In the genomic region with DNA sequence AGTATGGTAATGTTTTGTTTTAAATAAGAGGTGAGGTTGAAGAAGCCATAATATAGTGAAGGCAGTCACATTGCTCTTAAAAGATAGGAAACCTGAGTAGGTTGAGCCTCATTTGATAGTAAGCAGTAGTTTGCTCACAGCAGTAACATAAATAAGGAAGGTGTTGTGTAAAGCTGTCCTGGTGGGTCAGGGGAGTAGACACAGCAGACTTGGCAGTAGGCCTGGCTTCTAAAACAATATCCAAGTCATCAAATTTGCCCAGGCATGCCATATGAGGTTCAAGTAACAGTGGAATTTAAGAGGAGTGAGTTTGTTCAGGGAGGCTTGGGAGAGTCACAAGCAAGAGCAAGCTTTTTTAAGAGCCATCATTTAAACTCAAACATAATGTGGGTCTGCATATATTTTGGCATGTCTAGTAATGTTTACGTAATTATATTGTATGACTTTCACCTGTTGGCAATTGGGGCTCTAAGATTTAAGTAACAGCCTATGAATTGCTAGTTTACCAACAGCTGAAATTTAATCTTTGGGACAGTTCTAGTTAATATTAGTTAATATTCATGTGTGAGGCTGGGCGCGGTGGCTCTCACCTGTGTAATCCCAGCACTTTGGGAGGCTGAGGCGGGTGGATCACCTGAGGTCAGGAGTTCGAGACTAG, we compare ENCODE assay signal across 8 cellular contexts.
A peak's percentile ranks its signal among the peaks of the same experiment; 100 is the strongest.
DNase-seq lines count a peak whose midpoint lies in the region; ATAC-seq and TF ChIP-seq lines count a peak whose summit lies in the region.

No MANE protein-coding gene starts in this region.

- H3K27me3 ChIP-seq in brain microvascular endothelial cell (replicated peaks) (no peaks in the 10 kb centered on the region), neutrophil (no peaks in the 10 kb centered on the region)

- no peaks in the 10 kb centered on the region for H3K36me3 ChIP-seq in brain microvascular endothelial cell (replicated peaks)
- H3K36me3 ChIP-seq in neutrophil: no peaks in the 10 kb centered on the region

- in situ Hi-C loops in brain microvascular endothelial cell (cut with HindIII; ENCODE audit: low pct_ligation_motif_present, low sequenced_read_pairs): no loop called here

- ATAC-seq in HG03469 (IDR thresholded peaks at IDR 0.05; ENCODE audit: unreplicated experiment): no peak

- H3K27ac ChIP-seq in brain microvascular endothelial cell (no peak overlapping the region), neutrophil (peak overlapping the region; percentile 54), caudate nucleus (ENCODE audit: low read depth, low read length) (no peak overlapping the region), coronary artery (peak overlapping the region in 1 of 2 donors; percentile 7)

- H3K4me3 ChIP-seq in brain microvascular endothelial cell (ENCODE audit: low read depth, low read length) (no peak overlapping the region), neutrophil (ENCODE audit: low read depth in 1 of 2, low read length in 1 of 2) (no peak overlapping the region), coronary artery (no peak overlapping the region)

- no peak for TF ChIP-seq CTCF in brain microvascular endothelial cell (IDR thresholded peaks at IDR 0.05; ENCODE audit: low read depth, low read length, missing control alignments)
- no peak for TF ChIP-seq CTCF in neutrophil (IDR thresholded peaks at IDR 0.05)
- TF ChIP-seq CTCF in coronary artery (IDR thresholded peaks at IDR 0.05): no peak

- H3K4me1 ChIP-seq in neutrophil (ENCODE audit: control insufficient read depth in 1 of 2, insufficient read depth in 1 of 2, low read depth in 1 of 2, low read length in 1 of 2): peaks cover 32 to 54% of the 10 kb centered on the region in 2 experiments

- peak; percentile 38 for DNase-seq in ELR (ENCODE audit: low read depth)
- DNase-seq in NCI-H146 treated with DMSO at 0.1 percent for 48 hours (lab: John Stamatoyannopoulos, UW; ENCODE audit: unreplicated experiment): peak; percentile 55
- DNase-seq in brain microvascular endothelial cell: peak; percentile 28
- no peak for DNase-seq in caudate nucleus (lab: John Stamatoyannopoulos, UW)
- no peak for DNase-seq in activated gamma-delta T cell (lab: John Stamatoyannopoulos, UW)
- DNase-seq in coronary artery (ENCODE audit: low spot score): no peak

- H3K9me3 ChIP-seq in neutrophil: no peaks in the 10 kb centered on the region

Comparison
In these comparisons a context has a peak if more than half of its experiments do, and no peak if none do; other contexts are left out.
1. DNase-seq: peak in ELR (single experiment), NCI-H146 treated with DMSO at 0.1 percent for 48 hours (single experiment) and brain microvascular endothelial cell (single experiment); none in caudate nucleus (0 of 61), activated gamma-delta T cell (single experiment) and coronary artery (single experiment).